In genomic region chr17:16972346-16972745, GRCh38 we compare ENCODE assay signal across 16 cellular contexts. TPM values are rescaled to one million over a fixed set of nuclear protein-coding genes. Genes with fewer than 3 reads are reported as not detected.
DNase-seq lines count a peak whose midpoint lies in the region; ATAC-seq, FAIRE-seq and TF ChIP-seq lines count a peak whose summit lies in the region.
"Had no signal": no experiment of that assay in that cellular context is flagged by ENCODE, and none has a peak within 500 bp of the region (broad histone marks: within the 10 kb centered on the region; RNA-seq: fewer than 3 reads in every experiment).

No MANE protein-coding gene starts in this region.

- DNase-seq in activated naive CD4-positive, alpha-beta T cell treated with anti-CD3 and anti-CD28 coated beads for 36 hours, result no peak
- DNase-seq in naive B cell, result no peak
- DNase-seq in substantia nigra (lab: John Stamatoyannopoulos, UW), result no peak
- DNase-seq in ovary, result no peak
- DNase-seq in GM12892 (ENCODE audit: insufficient read length), result no peak
- DNase-seq in T-helper 2 cell treated with Interferon-gamma antibody and Interleukin-4, amounts not matched to agents 5 μg/mL and 100 μg/mL, for 36 hours (ENCODE audit: low spot score), result no peak
- DNase-seq: 8988T, Caco-2, NCI-H1436 treated with DMSO at 0.1 percent for 48 hours, NCI-H2081, NCI-H524 had no signal

- H3K9me3 ChIP-seq in OCI-LY3 (ENCODE audit: insufficient read depth, low read length) (no peaks in the 10 kb centered on the region), ovary (no peaks in the 10 kb centered on the region)
- H3K9me3 ChIP-seq: Caco-2 had no signal

- FAIRE-seq in GM12892 (lab: Jason Lieb, UNC), result no peak

- H3K79me2 ChIP-seq in OCI-LY3 (ENCODE audit: low read length), result peaks cover 53% of the 10 kb centered on the region

- H3K27ac ChIP-seq in OCI-LY3 (ENCODE audit: low read length) (peak overlapping the region; percentile 99), substantia nigra (ENCODE audit: low read depth, low read length, poor library complexity, severe bottlenecking) (no peak overlapping the region), ovary (no peak overlapping the region)

- no peaks in the 10 kb centered on the region for H3K36me3 Mint-ChIP-seq in activated naive CD4-positive, alpha-beta T cell treated with anti-CD3 and anti-CD28 coated beads, Interleukin-2, amount 50 U/mL, for 24 hours
- no peaks in the 10 kb centered on the region for H3K36me3 Mint-ChIP-seq in activated naive CD4-positive, alpha-beta T cell treated with anti-CD3 and anti-CD28 coated beads for 36 hours (ENCODE audit: low read depth)
- no peaks in the 10 kb centered on the region for H3K36me3 Mint-ChIP-seq in naive B cell
- no peaks in the 10 kb centered on the region for H3K36me3 Mint-ChIP-seq in T-helper 2 cell treated with Interferon-gamma antibody and Interleukin-4, amounts not matched to agents 5 μg/mL and 100 μg/mL, for 36 hours (ENCODE audit: low read depth)
- H3K36me3 Mint-ChIP-seq: CD14-positive monocyte had no signal

- peaks cover 14% of the 10 kb centered on the region for H3K4me1 Mint-ChIP-seq in activated naive CD4-positive, alpha-beta T cell treated with anti-CD3 and anti-CD28 coated beads, Interleukin-2, amount 50 U/mL, for 24 hours
- peaks cover 8% of the 10 kb centered on the region for H3K4me1 Mint-ChIP-seq in activated naive CD4-positive, alpha-beta T cell treated with anti-CD3 and anti-CD28 coated beads for 36 hours (ENCODE audit: low read depth)
- peaks cover 67 to 86% (median 76%) of the 10 kb centered on the region in 3 donors for H3K4me1 Mint-ChIP-seq in naive B cell
- H3K4me1 Mint-ChIP-seq in T-helper 2 cell treated with Interferon-gamma antibody and Interleukin-4, amounts not matched to agents 5 μg/mL and 100 μg/mL, for 36 hours (ENCODE audit: low read depth), result peaks cover 10% of the 10 kb centered on the region

- H3K4me2 ChIP-seq in OCI-LY3 (ENCODE audit: low read length), result peak overlapping the region; percentile 72

- WGBS in ovary, 3 donors, result 89 to 93% (median 91%) methylated on average over 6 of the region's 6 CpGs

- H3K4me1 ChIP-seq in OCI-LY3 (ENCODE audit: low read length), result peaks cover 60% of the 10 kb centered on the region
- no peaks in the 10 kb centered on the region for H3K4me1 ChIP-seq in ovary (ENCODE audit: insufficient read depth)
- H3K4me1 ChIP-seq: Caco-2 had no signal

- no peaks in the 10 kb centered on the region for H3K27me3 ChIP-seq in OCI-LY3 (ENCODE audit: low read depth, low read length)
- H3K27me3 ChIP-seq in ovary, result no peaks in the 10 kb centered on the region

- TF ChIP-seq CTCF in OCI-LY3 (IDR thresholded peaks at IDR 0.05; ENCODE audit: low read depth, low read length) (no peak), ovary (IDR thresholded peaks at IDR 0.05) (no peak)

- no peak for ATAC-seq in naive B cell (ENCODE audit: low read depth in 2 of 2)

- intact Hi-C loops in activated naive CD4-positive, alpha-beta T cell treated with anti-CD3 and anti-CD28 coated beads for 36 hours (cut with micrococcal nuclease), result no loop called here
- intact Hi-C loops in ovary (cut with DNase I), result no loop called here

- no peak for TF ChIP-seq EP300 in ovary (IDR thresholded peaks at IDR 0.05)

- no peak overlapping the region for H3K4me3 Mint-ChIP-seq in activated naive CD4-positive, alpha-beta T cell treated with anti-CD3 and anti-CD28 coated beads, Interleukin-2, amount 50 U/mL, for 24 hours
- H3K4me3 Mint-ChIP-seq in activated naive CD4-positive, alpha-beta T cell treated with anti-CD3 and anti-CD28 coated beads for 36 hours, result no peak overlapping the region
- peak overlapping the region; percentile 74 to 93 (median 86) for H3K4me3 Mint-ChIP-seq in naive B cell
- H3K4me3 Mint-ChIP-seq in T-helper 2 cell treated with Interferon-gamma antibody and Interleukin-4, amounts not matched to agents 5 μg/mL and 100 μg/mL, for 36 hours, result no peak overlapping the region
- H3K4me3 Mint-ChIP-seq: CD14-positive monocyte had no signal

- H3K27ac Mint-ChIP-seq in activated naive CD4-positive, alpha-beta T cell treated with anti-CD3 and anti-CD28 coated beads, Interleukin-2, amount 50 U/mL, for 24 hours, result peak overlapping the region; percentile 60
- H3K27ac Mint-ChIP-seq in activated naive CD4-positive, alpha-beta T cell treated with anti-CD3 and anti-CD28 coated beads for 36 hours, result no peak overlapping the region
- peak overlapping the region; percentile 53 to 99 (median 92) for H3K27ac Mint-ChIP-seq in naive B cell
- H3K27ac Mint-ChIP-seq in T-helper 2 cell treated with Interferon-gamma antibody and Interleukin-4, amounts not matched to agents 5 μg/mL and 100 μg/mL, for 36 hours, result no peak overlapping the region

- H3K9me3 Mint-ChIP-seq in activated naive CD4-positive, alpha-beta T cell treated with anti-CD3 and anti-CD28 coated beads, Interleukin-2, amount 50 U/mL, for 24 hours, result no peaks in the 10 kb centered on the region
- no peaks in the 10 kb centered on the region for H3K9me3 Mint-ChIP-seq in activated naive CD4-positive, alpha-beta T cell treated with anti-CD3 and anti-CD28 coated beads for 36 hours
- H3K9me3 Mint-ChIP-seq in naive B cell, result no peaks in the 10 kb centered on the region
- H3K9me3 Mint-ChIP-seq in T-helper 2 cell treated with Interferon-gamma antibody and Interleukin-4, amounts not matched to agents 5 μg/mL and 100 μg/mL, for 36 hours, result no peaks in the 10 kb centered on the region

- peaks cover 24% of the 10 kb centered on the region for H3K36me3 ChIP-seq in OCI-LY3 (replicated peaks; ENCODE audit: low read depth, low read length)
- no peaks in the 10 kb centered on the region for H3K36me3 ChIP-seq in ovary

- H4K20me1 ChIP-seq in OCI-LY3 (ENCODE audit: insufficient read depth, low read length), result peaks cover 5% of the 10 kb centered on the region

- CTCF ChIA-PET in activated naive CD4-positive, alpha-beta T cell treated with anti-CD3 and anti-CD28 coated beads for 36 hours (lab: Charles Lee), result no interaction called here

- H3K27me3 Mint-ChIP-seq in activated naive CD4-positive, alpha-beta T cell treated with anti-CD3 and anti-CD28 coated beads, Interleukin-2, amount 50 U/mL, for 24 hours, result no peaks in the 10 kb centered on the region
- H3K27me3 Mint-ChIP-seq in activated naive CD4-positive, alpha-beta T cell treated with anti-CD3 and anti-CD28 coated beads for 36 hours (ENCODE audit: low read depth), result no peaks in the 10 kb centered on the region
- no peaks in the 10 kb centered on the region for H3K27me3 Mint-ChIP-seq in naive B cell
- peaks cover 25% of the 10 kb centered on the region for H3K27me3 Mint-ChIP-seq in T-helper 2 cell treated with Interferon-gamma antibody and Interleukin-4, amounts not matched to agents 5 μg/mL and 100 μg/mL, for 36 hours (ENCODE audit: low read depth)

- H2AFZ ChIP-seq in OCI-LY3 (ENCODE audit: low read depth, low read length), result no peak overlapping the region

- peak overlapping the region; percentile 68; the same call in 1 of the 2 replicates for H3K9ac ChIP-seq in OCI-LY3 (ENCODE audit: low read length)

- H3K4me3 ChIP-seq in OCI-LY3 (ENCODE audit: low read length) (peak overlapping the region; percentile 89), ovary (no peak overlapping the region)

- no peak for TF ChIP-seq POLR2A in ovary (IDR thresholded peaks at IDR 0.05)
- no peak for TF ChIP-seq POLR2A in GM12892 (IDR thresholded peaks at IDR 0.05; ENCODE audit: low read depth, low read length)

RNA-seq across cellular contexts. Expression of gene TNFRSF13B, which starts 0.4 kb away (rescaled TPM):
- total RNA-seq in activated naive CD4-positive, alpha-beta T cell treated with anti-CD3 and anti-CD28 coated beads for 36 hours, result not detected
- polyA plus RNA-seq in naive B cell (ENCODE audit: low read depth in 6 of 6), result 10 to 100 TPM in 5 of 6 donors, 1 to 10 TPM in 1; 4.0 to 17.5 (median 13.3) TPM
- total RNA-seq in ovary, result not detected
- under 1 TPM in 1 of 2 donors, not detected in 1; 0.53 TPM for polyA plus RNA-seq in ovary
- polyA plus RNA-seq in GM12892 (2012; ENCODE audit: missing spikeins), result 141 TPM
- total RNA-seq: Caco-2, G401, RPMI7951 had no signal

Comparison
In these comparisons a context has a peak if more than half of its experiments do, and no peak if none do; other contexts are left out.
1. H3K27ac Mint-ChIP-seq: peak in activated naive CD4-positive, alpha-beta T cell treated with anti-CD3 and anti-CD28 coated beads, Interleukin-2, amount 50 U/mL, for 24 hours (single experiment) and naive B cell (6 of 6); none in activated naive CD4-positive, alpha-beta T cell treated with anti-CD3 and anti-CD28 coated beads for 36 hours (single experiment) and T-helper 2 cell treated with Interferon-gamma antibody and Interleukin-4, amounts not matched to agents 5 μg/mL and 100 μg/mL, for 36 hours (single experiment).
2. H3K4me3 Mint-ChIP-seq: peak in naive B cell (8 of 8); none in activated naive CD4-positive, alpha-beta T cell treated with anti-CD3 and anti-CD28 coated beads, Interleukin-2, amount 50 U/mL, for 24 hours (single experiment), activated naive CD4-positive, alpha-beta T cell treated with anti-CD3 and anti-CD28 coated beads for 36 hours (single experiment) and T-helper 2 cell treated with Interferon-gamma antibody and Interleukin-4, amounts not matched to agents 5 μg/mL and 100 μg/mL, for 36 hours (single experiment).